Comparison of ENCODE assay signal across 16 cellular contexts in the genomic region with DNA sequence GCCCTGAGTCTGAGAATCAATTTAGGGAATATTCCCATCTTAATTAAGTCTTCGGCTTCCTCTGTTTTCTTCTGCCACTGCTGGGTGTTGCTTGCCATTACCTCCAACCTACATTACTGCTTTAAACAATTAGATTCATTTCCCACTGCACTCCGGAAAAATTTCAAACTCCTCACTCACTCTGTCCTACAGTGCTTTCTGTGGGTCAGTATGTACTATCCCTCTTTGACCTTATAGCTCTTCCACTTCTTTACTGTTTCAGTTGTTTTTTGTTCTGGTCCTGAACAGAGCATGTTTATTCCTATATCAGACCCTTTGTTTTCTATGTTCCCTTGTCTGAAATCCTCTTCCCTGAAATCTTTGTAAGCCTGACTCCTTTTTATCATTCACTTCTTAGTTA.
"Had no signal": no experiment of that assay in that cellular context is flagged by ENCODE, and none has a peak within 500 bp of the region (broad histone marks: within the 10 kb centered on the region; RNA-seq: fewer than 3 reads in every experiment).

No MANE protein-coding gene starts in this region.

- H3K9me3 ChIP-seq: ovary had no signal

- H3K4me3 ChIP-seq: ovary had no signal

- H3K27ac ChIP-seq: brain microvascular endothelial cell, ovary had no signal

- ATAC-seq: stimulated activated effector memory CD8-positive, alpha-beta T cell treated with anti-CD3 and anti-CD28 coated beads, Interleukin-12 subunit alpha, Interleukin-12 subunit beta, amount 100 ng/mL, for 72 hours had no signal

- DNase-seq: activated B cell treated with CpG ODN at 0.5 μM for 24 hours; activated CD4-positive, alpha-beta T cell treated with anti-CD3 and anti-CD28 coated beads, Interleukin-2, amount 50 U/mL, for 1 hour; activated CD8-positive, alpha-beta memory T cell treated with anti-CD3 and anti-CD28 coated beads for 24 hours; activated gamma-delta T cell treated with Interleukin-2 at 50 U/mL for 16 hours; activated naive CD8-positive, alpha-beta T cell treated with anti-CD3 and anti-CD28 coated beads for 36 hours; brain microvascular endothelial cell; effector CD8-positive, alpha-beta T cell; foreskin keratinocyte; glutamatergic neuron; hypothalamus; nephron progenitor cell; ovary; stimulated activated CD4-positive, alpha-beta T cell treated with anti-CD3 and anti-CD28 coated beads, Interleukin-12 subunit alpha, Interleukin-12 subunit beta, amount 100 ng/mL, for 4 hours; stimulated activated CD4-positive, alpha-beta T cell treated with anti-CD3 and anti-CD28 coated beads, Interleukin-2, amount 100 ng/mL, for 24 hours; T-helper 2 cell had no signal

- H3K27me3 ChIP-seq: brain microvascular endothelial cell, foreskin keratinocyte, ovary had no signal

- H3K36me3 ChIP-seq: brain microvascular endothelial cell, ovary had no signal
